Comparison of ENCODE assay signal across 23 cellular contexts in genomic region chr1:78702426-78702825, GRCh38. TPM values are rescaled to one million over a fixed set of nuclear protein-coding genes. Genes with fewer than 3 reads are reported as not detected.
A peak's percentile ranks its signal among the peaks of the same experiment; 100 is the strongest.
DNase-seq lines count a peak whose midpoint lies in the region; ATAC-seq and TF ChIP-seq lines count a peak whose summit lies in the region.
"Had no signal": no experiment of that assay in that cellular context is flagged by ENCODE, and none has a peak within 500 bp of the region (broad histone marks: within the 10 kb centered on the region; RNA-seq: fewer than 3 reads in every experiment).

No MANE protein-coding gene starts in this region.

- H3K27ac ChIP-seq in upper lobe of right lung, result no peak overlapping the region
- H3K27ac ChIP-seq: A549; BLaER1 treated with 17β-estradiol and CSF1 and Interleukin-3, amounts not matched to agents 10 nM and 100 nM; GM23248 had no signal

- H3K36me3 Mint-ChIP-seq in activated naive CD8-positive, alpha-beta T cell treated with anti-CD3 and anti-CD28 coated beads, Interleukin-2, amount 50 U/mL, for 24 hours (ENCODE audit: low read depth), result peaks cover 2% of the 10 kb centered on the region
- H3K36me3 Mint-ChIP-seq in activated naive CD8-positive, alpha-beta T cell treated with anti-CD3 and anti-CD28 coated beads for 36 hours, result peaks cover 2% of the 10 kb centered on the region
- H3K36me3 Mint-ChIP-seq in osteocyte (ENCODE audit: unreplicated experiment), result peaks cover 22% of the 10 kb centered on the region
- no peaks in the 10 kb centered on the region for H3K36me3 Mint-ChIP-seq in T-helper 2 cell treated with Interferon-gamma antibody and Interleukin-4, amounts not matched to agents 5 μg/mL and 100 μg/mL, for 36 hours (ENCODE audit: low read depth)
- H3K36me3 Mint-ChIP-seq: CD14-positive monocyte had no signal

- H3K27me3 Mint-ChIP-seq in activated naive CD8-positive, alpha-beta T cell treated with anti-CD3 and anti-CD28 coated beads, Interleukin-2, amount 50 U/mL, for 24 hours, result peaks cover 5% of the 10 kb centered on the region
- peaks cover 25% of the 10 kb centered on the region for H3K27me3 Mint-ChIP-seq in activated naive CD8-positive, alpha-beta T cell treated with anti-CD3 and anti-CD28 coated beads for 36 hours
- H3K27me3 Mint-ChIP-seq in osteocyte (ENCODE audit: unreplicated experiment), result no peaks in the 10 kb centered on the region
- peaks cover 3% of the 10 kb centered on the region for H3K27me3 Mint-ChIP-seq in T-helper 2 cell treated with Interferon-gamma antibody and Interleukin-4, amounts not matched to agents 5 μg/mL and 100 μg/mL, for 36 hours (ENCODE audit: low read depth)

- no peak overlapping the region for H3K4me3 Mint-ChIP-seq in activated naive CD8-positive, alpha-beta T cell treated with anti-CD3 and anti-CD28 coated beads, Interleukin-2, amount 50 U/mL, for 24 hours
- no peak overlapping the region for H3K4me3 Mint-ChIP-seq in activated naive CD8-positive, alpha-beta T cell treated with anti-CD3 and anti-CD28 coated beads for 36 hours
- no peak overlapping the region for H3K4me3 Mint-ChIP-seq in osteocyte (ENCODE audit: unreplicated experiment)
- no peak overlapping the region for H3K4me3 Mint-ChIP-seq in T-helper 2 cell treated with Interferon-gamma antibody and Interleukin-4, amounts not matched to agents 5 μg/mL and 100 μg/mL, for 36 hours
- H3K4me3 Mint-ChIP-seq: CD14-positive monocyte; CD4-positive, alpha-beta T cell; CD8-positive, alpha-beta memory T cell; H9 had no signal

- peaks cover 12% of the 10 kb centered on the region for H3K9me3 Mint-ChIP-seq in activated naive CD8-positive, alpha-beta T cell treated with anti-CD3 and anti-CD28 coated beads, Interleukin-2, amount 50 U/mL, for 24 hours
- H3K9me3 Mint-ChIP-seq in activated naive CD8-positive, alpha-beta T cell treated with anti-CD3 and anti-CD28 coated beads for 36 hours, result peaks cover 16% of the 10 kb centered on the region
- peaks cover 24% of the 10 kb centered on the region for H3K9me3 Mint-ChIP-seq in osteocyte (ENCODE audit: unreplicated experiment)
- H3K9me3 Mint-ChIP-seq in T-helper 2 cell treated with Interferon-gamma antibody and Interleukin-4, amounts not matched to agents 5 μg/mL and 100 μg/mL, for 36 hours, result peaks cover 14% of the 10 kb centered on the region

- no peak for DNase-seq in activated naive CD8-positive, alpha-beta T cell treated with anti-CD3 and anti-CD28 coated beads, Interleukin-2, amount 50 U/mL, for 24 hours
- no peak for DNase-seq in activated naive CD8-positive, alpha-beta T cell treated with anti-CD3 and anti-CD28 coated beads for 36 hours
- no peak for DNase-seq in osteocyte (ENCODE audit: extremely low spot score, unreplicated experiment)
- no peak for DNase-seq in upper lobe of right lung
- no peak for DNase-seq in T-helper 2 cell treated with Interferon-gamma antibody and Interleukin-4, amounts not matched to agents 5 μg/mL and 100 μg/mL, for 36 hours (ENCODE audit: low spot score)
- DNase-seq in iPS-NIHi7 (ENCODE audit: extremely low spot score), result no peak
- DNase-seq: 8988T; ACHN; AML-193; BE2C; CD4-positive, alpha-beta T cell; CD8-positive, alpha-beta memory T cell; DMS 273 treated with DMSO at 0.1 percent for 48 hours; DMS79; EL; GDM1; GM23248; H9 had no signal

- no peaks in the 10 kb centered on the region for H3K9me3 ChIP-seq in upper lobe of right lung
- H3K9me3 ChIP-seq: A549, BE2C had no signal

- no peaks in the 10 kb centered on the region for H3K36me3 ChIP-seq in upper lobe of right lung
- H3K36me3 ChIP-seq: BE2C; BLaER1 treated with 17β-estradiol and CSF1 and Interleukin-3, amounts not matched to agents 10 nM and 100 nM had no signal

- ATAC-seq in activated naive CD8-positive, alpha-beta T cell treated with anti-CD3 and anti-CD28 coated beads, Interleukin-2, amount 50 U/mL, for 24 hours, result peak; percentile 20
- peak; percentile 14 for ATAC-seq in upper lobe of right lung
- ATAC-seq: A549, GM12878, HCT116 had no signal

- H3K4me1 ChIP-seq in upper lobe of right lung, result no peaks in the 10 kb centered on the region
- H3K4me1 ChIP-seq: A549; BE2C; BLaER1 treated with 17β-estradiol and CSF1 and Interleukin-3, amounts not matched to agents 10 nM and 100 nM had no signal

- no peak for TF ChIP-seq CTCF in osteocyte (IDR thresholded peaks at IDR 0.05)
- TF ChIP-seq CTCF in upper lobe of right lung (IDR thresholded peaks at IDR 0.05), result no peak

- H3K4me1 Mint-ChIP-seq in activated naive CD8-positive, alpha-beta T cell treated with anti-CD3 and anti-CD28 coated beads, Interleukin-2, amount 50 U/mL, for 24 hours, result no peaks in the 10 kb centered on the region
- H3K4me1 Mint-ChIP-seq in activated naive CD8-positive, alpha-beta T cell treated with anti-CD3 and anti-CD28 coated beads for 36 hours, result no peaks in the 10 kb centered on the region
- peaks cover 36% of the 10 kb centered on the region for H3K4me1 Mint-ChIP-seq in osteocyte (ENCODE audit: unreplicated experiment)
- H3K4me1 Mint-ChIP-seq in T-helper 2 cell treated with Interferon-gamma antibody and Interleukin-4, amounts not matched to agents 5 μg/mL and 100 μg/mL, for 36 hours (ENCODE audit: low read depth), result no peaks in the 10 kb centered on the region
- H3K4me1 Mint-ChIP-seq: CD14-positive monocyte; CD8-positive, alpha-beta memory T cell had no signal

- H3K27me3 ChIP-seq in upper lobe of right lung, result no peaks in the 10 kb centered on the region
- H3K27me3 ChIP-seq: BE2C; BLaER1 treated with 17β-estradiol and CSF1 and Interleukin-3, amounts not matched to agents 10 nM and 100 nM had no signal

- intact Hi-C loops in upper lobe of right lung (cut with DNase I), result no loop called here

- no peak overlapping the region for H3K27ac Mint-ChIP-seq in activated naive CD8-positive, alpha-beta T cell treated with anti-CD3 and anti-CD28 coated beads, Interleukin-2, amount 50 U/mL, for 24 hours
- no peak overlapping the region for H3K27ac Mint-ChIP-seq in activated naive CD8-positive, alpha-beta T cell treated with anti-CD3 and anti-CD28 coated beads for 36 hours
- H3K27ac Mint-ChIP-seq in osteocyte (ENCODE audit: unreplicated experiment), result peak overlapping the region; percentile 95
- H3K27ac Mint-ChIP-seq in T-helper 2 cell treated with Interferon-gamma antibody and Interleukin-4, amounts not matched to agents 5 μg/mL and 100 μg/mL, for 36 hours, result no peak overlapping the region
- H3K27ac Mint-ChIP-seq: CD14-positive monocyte; CD4-positive, alpha-beta T cell; CD8-positive, alpha-beta memory T cell had no signal

- H3K4me3 ChIP-seq in upper lobe of right lung, result no peak overlapping the region
- H3K4me3 ChIP-seq: A549; BLaER1 treated with 17β-estradiol and CSF1 and Interleukin-3, amounts not matched to agents 10 nM and 100 nM; GM12878; GM23248 had no signal

RNA-seq across cellular contexts. Expression of gene IFI44, which starts 52.8 kb away (rescaled TPM):
- total RNA-seq in activated naive CD8-positive, alpha-beta T cell treated with anti-CD3 and anti-CD28 coated beads for 36 hours, result 10 to 100 TPM; 40.8 to 45.2 TPM
- total RNA-seq in osteocyte, result 14.2 and 19.7 TPM in 2 replicates
- total RNA-seq in upper lobe of right lung, result 63.2 TPM
- total RNA-seq: H9 had no signal
